ENCODE assay signal across 19 cellular contexts in the genomic region with DNA sequence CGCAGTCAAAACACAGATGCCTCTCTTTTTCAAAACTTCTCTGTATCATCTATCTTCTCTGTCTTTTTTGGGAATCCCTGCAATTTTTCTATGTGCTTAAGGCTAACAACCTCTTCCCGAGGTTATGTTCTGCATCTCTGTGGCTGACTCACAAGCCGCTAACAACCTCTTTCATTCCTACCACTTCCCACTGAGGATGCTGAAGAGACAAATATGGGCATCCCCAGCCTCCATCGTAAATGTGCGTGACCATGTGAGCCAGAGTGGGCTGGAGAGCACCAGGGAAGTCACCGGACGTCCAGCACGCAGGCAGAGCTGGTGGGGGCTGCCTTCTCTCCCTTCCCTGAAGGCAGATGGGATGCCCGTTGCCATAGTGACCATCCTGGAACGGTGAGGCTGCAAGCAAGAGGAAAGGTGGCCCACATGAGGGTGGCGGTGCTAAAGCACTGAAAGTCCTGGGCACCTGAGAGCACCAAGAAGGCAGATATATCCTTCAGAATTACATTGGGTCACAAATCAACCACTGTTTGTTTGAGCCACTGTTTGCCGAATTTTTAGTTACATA.
"Had no signal": no experiment of that assay in that cellular context is flagged by ENCODE, and none has a peak within 500 bp of the region (broad histone marks: within the 10 kb centered on the region; RNA-seq: fewer than 3 reads in every experiment).

No MANE protein-coding gene starts in this region.

- H3K4me3 Mint-ChIP-seq: activated naive CD8-positive, alpha-beta T cell treated with anti-CD3 and anti-CD28 coated beads, Interleukin-2, amount 50 U/mL, for 24 hours; activated T-helper 17 cell treated with anti-CD3 and anti-CD28 coated beads, Interleukin-2, amount 50 U/mL, for 72 hours; effector memory CD8-positive, alpha-beta T cell; immature natural killer cell; stimulated activated memory B cell treated with anti-CD40 and anti-IgM and Interleukin-4, amounts not matched to agents 10 μg/mL and 1 μg/mL and 100 μg/mL, for 72 hours had no signal

- H3K36me3 Mint-ChIP-seq: immature natural killer cell; stimulated activated memory B cell treated with anti-CD40 and anti-IgM and Interleukin-4, amounts not matched to agents 10 μg/mL and 1 μg/mL and 100 μg/mL, for 72 hours had no signal

- H3K9me3 ChIP-seq: ascending aorta, heart left ventricle, neutrophil, thyroid gland had no signal

- H3K27me3 Mint-ChIP-seq: activated naive CD8-positive, alpha-beta T cell treated with anti-CD3 and anti-CD28 coated beads, Interleukin-2, amount 50 U/mL, for 24 hours had no signal

- ATAC-seq: activated naive CD8-positive, alpha-beta T cell treated with anti-CD3 and anti-CD28 coated beads, Interleukin-2, amount 50 U/mL, for 24 hours; activated T-helper 17 cell treated with anti-CD3 and anti-CD28 coated beads, Interleukin-2, amount 50 U/mL, for 72 hours; effector memory CD8-positive, alpha-beta T cell; heart left ventricle; left colon; stimulated activated memory B cell treated with anti-CD40 and anti-IgM and Interleukin-4, amounts not matched to agents 10 μg/mL and 1 μg/mL and 100 μg/mL, for 72 hours had no signal

- H3K9me3 Mint-ChIP-seq: activated naive CD8-positive, alpha-beta T cell treated with anti-CD3 and anti-CD28 coated beads, Interleukin-2, amount 50 U/mL, for 24 hours; activated T-helper 17 cell treated with anti-CD3 and anti-CD28 coated beads, Interleukin-2, amount 50 U/mL, for 72 hours had no signal

- H3K4me1 ChIP-seq: ascending aorta, heart left ventricle, thyroid gland had no signal

- H3K27me3 ChIP-seq: ascending aorta, neutrophil, thyroid gland had no signal

- H3K36me3 ChIP-seq: ascending aorta, heart left ventricle, neutrophil, thyroid gland had no signal

- DNase-seq: activated CD4-positive, alpha-beta T cell treated with anti-CD3 and anti-CD28 coated beads for 1 hour; activated CD4-positive, alpha-beta T cell treated with anti-CD3 and anti-CD28 coated beads, Interleukin-2, amount 50 U/mL, for 48 hours; activated naive CD4-positive, alpha-beta T cell treated with Interleukin-2 at 50 U/mL for 16 hours; activated naive CD8-positive, alpha-beta T cell treated with anti-CD3 and anti-CD28 coated beads, Interleukin-2, amount 50 U/mL, for 24 hours; effector memory CD8-positive, alpha-beta T cell; foreskin melanocyte; heart left ventricle; immature natural killer cell; left colon; midbrain; stimulated activated CD4-positive, alpha-beta T cell treated with anti-CD3 and anti-CD28 coated beads, Interleukin-2, amount 100 ng/mL, for 48 hours; thyroid gland had no signal

- H3K4me1 Mint-ChIP-seq: activated naive CD8-positive, alpha-beta T cell treated with anti-CD3 and anti-CD28 coated beads, Interleukin-2, amount 50 U/mL, for 24 hours; activated T-helper 17 cell treated with anti-CD3 and anti-CD28 coated beads, Interleukin-2, amount 50 U/mL, for 72 hours; immature natural killer cell; stimulated activated memory B cell treated with anti-CD40 and anti-IgM and Interleukin-4, amounts not matched to agents 10 μg/mL and 1 μg/mL and 100 μg/mL, for 72 hours had no signal

- H3K4me3 ChIP-seq: ascending aorta, heart left ventricle, lung, thyroid gland had no signal

- H3K27ac ChIP-seq: ascending aorta, epithelial cell of prostate, heart left ventricle, neutrophil, thyroid gland, VCaP had no signal

- H3K27ac Mint-ChIP-seq: activated naive CD8-positive, alpha-beta T cell treated with anti-CD3 and anti-CD28 coated beads, Interleukin-2, amount 50 U/mL, for 24 hours; activated T-helper 17 cell treated with anti-CD3 and anti-CD28 coated beads, Interleukin-2, amount 50 U/mL, for 72 hours; effector memory CD8-positive, alpha-beta T cell; immature natural killer cell; stimulated activated memory B cell treated with anti-CD40 and anti-IgM and Interleukin-4, amounts not matched to agents 10 μg/mL and 1 μg/mL and 100 μg/mL, for 72 hours had no signal
